Comparison of ENCODE assay signal across 16 cellular contexts in the genomic region with DNA sequence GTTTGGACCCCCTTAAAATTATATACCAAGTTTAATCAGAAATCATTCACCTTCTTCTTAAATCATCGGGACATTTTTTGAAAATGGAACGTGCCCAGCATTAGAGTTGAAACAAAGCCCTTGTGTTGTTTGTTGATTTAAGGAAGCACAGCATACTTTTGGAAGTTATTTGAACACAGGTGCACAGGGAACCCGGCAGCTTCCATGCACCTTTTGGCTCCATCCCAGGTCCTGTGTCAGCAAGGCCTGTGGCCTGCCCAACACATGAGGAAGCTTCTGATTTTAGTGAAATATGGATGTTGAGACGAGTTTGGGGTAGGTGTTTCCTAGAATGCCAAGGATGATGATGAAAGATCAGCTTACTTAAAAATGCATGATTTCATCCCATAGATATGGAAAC.
"Had no signal": no experiment of that assay in that cellular context is flagged by ENCODE, and none has a peak within 500 bp of the region (broad histone marks: within the 10 kb centered on the region; RNA-seq: fewer than 3 reads in every experiment).

No MANE protein-coding gene starts in this region.

- H3K27me3 Mint-ChIP-seq: activated CD4-positive, alpha-beta T cell treated with anti-CD3 and anti-CD28 coated beads for 36 hours; activated CD8-positive, alpha-beta memory T cell treated with anti-CD3 and anti-CD28 coated beads, Interleukin-2, amount 10 ng/mL, durations not matched to agents 7 days and 5 days; central memory CD8-positive, alpha-beta T cell had no signal

- H3K4me3 ChIP-seq: coronary artery, esophagus squamous epithelium, neural progenitor cell, tibial artery had no signal

- ATAC-seq: activated CD8-positive, alpha-beta memory T cell treated with anti-CD3 and anti-CD28 coated beads, Interleukin-2, amount 10 ng/mL, durations not matched to agents 7 days and 5 days; left lobe of liver; stimulated activated effector memory CD8-positive, alpha-beta T cell treated with anti-CD3 and anti-CD28 coated beads, Interleukin-12 subunit alpha, Interleukin-12 subunit beta, amount 100 ng/mL, for 72 hours had no signal

- H3K27ac Mint-ChIP-seq: activated CD4-positive, alpha-beta memory T cell treated with anti-CD3 and anti-CD28 coated beads for 36 hours; activated CD4-positive, alpha-beta T cell treated with anti-CD3 and anti-CD28 coated beads for 36 hours; activated CD8-positive, alpha-beta memory T cell treated with anti-CD3 and anti-CD28 coated beads, Interleukin-2, amount 10 ng/mL, durations not matched to agents 7 days and 5 days; activated naive CD4-positive, alpha-beta T cell treated with anti-CD3 and anti-CD28 coated beads for 36 hours; neural progenitor cell; stimulated activated effector memory CD8-positive, alpha-beta T cell treated with anti-CD3 and anti-CD28 coated beads, Interleukin-12 subunit alpha, Interleukin-12 subunit beta, amount 100 ng/mL, for 72 hours had no signal

- DNase-seq: activated CD4-positive, alpha-beta memory T cell treated with anti-CD3 and anti-CD28 coated beads for 36 hours; activated CD4-positive, alpha-beta T cell treated with anti-CD3 and anti-CD28 coated beads for 36 hours; activated CD8-positive, alpha-beta memory T cell treated with anti-CD3 and anti-CD28 coated beads, Interleukin-2, amount 10 ng/mL, durations not matched to agents 7 days and 5 days; activated naive CD4-positive, alpha-beta T cell treated with anti-CD3 and anti-CD28 coated beads for 36 hours; activated T-cell treated with anti-CD3 and anti-CD28 coated beads, Interleukin-2, amount 50 U/mL, for 1 hour; effector CD4-positive, alpha-beta T cell; esophagus squamous epithelium; hippocampal formation; naive B cell; tibial artery had no signal

- H3K9me3 Mint-ChIP-seq: activated CD4-positive, alpha-beta memory T cell treated with anti-CD3 and anti-CD28 coated beads for 36 hours; activated naive CD4-positive, alpha-beta T cell treated with anti-CD3 and anti-CD28 coated beads for 36 hours; central memory CD8-positive, alpha-beta T cell; stimulated activated effector memory CD8-positive, alpha-beta T cell treated with anti-CD3 and anti-CD28 coated beads, Interleukin-12 subunit alpha, Interleukin-12 subunit beta, amount 100 ng/mL, for 72 hours had no signal

- H3K4me1 Mint-ChIP-seq: central memory CD8-positive, alpha-beta T cell had no signal

- H3K27ac ChIP-seq: coronary artery, parathyroid adenoma, tibial artery had no signal

- H3K27me3 ChIP-seq: neural progenitor cell, tibial artery had no signal

- H3K36me3 ChIP-seq: esophagus squamous epithelium, neural progenitor cell, tibial artery had no signal

- H3K36me3 Mint-ChIP-seq: neural progenitor cell; stimulated activated effector memory CD8-positive, alpha-beta T cell treated with anti-CD3 and anti-CD28 coated beads, Interleukin-12 subunit alpha, Interleukin-12 subunit beta, amount 100 ng/mL, for 72 hours had no signal

- H3K4me3 Mint-ChIP-seq: activated CD4-positive, alpha-beta memory T cell treated with anti-CD3 and anti-CD28 coated beads for 36 hours; activated CD4-positive, alpha-beta T cell treated with anti-CD3 and anti-CD28 coated beads for 36 hours; activated CD8-positive, alpha-beta memory T cell treated with anti-CD3 and anti-CD28 coated beads, Interleukin-2, amount 10 ng/mL, durations not matched to agents 7 days and 5 days; activated naive CD4-positive, alpha-beta T cell treated with anti-CD3 and anti-CD28 coated beads for 36 hours; central memory CD8-positive, alpha-beta T cell; neural progenitor cell; stimulated activated effector memory CD8-positive, alpha-beta T cell treated with anti-CD3 and anti-CD28 coated beads, Interleukin-12 subunit alpha, Interleukin-12 subunit beta, amount 100 ng/mL, for 72 hours had no signal

- H3K9ac ChIP-seq: neural progenitor cell, parathyroid adenoma had no signal

- H3K9me3 ChIP-seq: esophagus squamous epithelium, tibial artery had no signal
